In genomic region chr1:26111530-26112406, GRCh38 we compare ENCODE assay signal across 8 cellular contexts. TPM values are rescaled to one million over a fixed set of nuclear protein-coding genes. Genes with fewer than 3 reads are reported as not detected.
DNase-seq lines count a peak whose midpoint lies in the region; ATAC-seq, FAIRE-seq and TF ChIP-seq lines count a peak whose summit lies in the region.

TSS of gene PDIK1L (plus strand) at chr1:26111824. CDS start at chr1:26114309, 2,485 bp downstream.

- ATAC-seq in GM18502 (IDR thresholded peaks at IDR 0.05; ENCODE audit: poor library complexity, unreplicated experiment) (peak; percentile 75), HG02943 (IDR thresholded peaks at IDR 0.05; ENCODE audit: low read depth, unreplicated experiment) (peak; percentile 56)

- no peaks in the 10 kb centered on the region for H3K9me3 ChIP-seq in right atrium auricular region

- DNase-seq in NCI-H187 treated with DMSO at 0.1 percent for 48 hours (lab: John Stamatoyannopoulos, UW) (peak; percentile 46), T-helper 2 cell (peak; percentile 89 to 98 (median 92)), amygdala (lab: John Stamatoyannopoulos, UW) (peak; percentile 40 to 95 (median 85)), right atrium auricular region (ENCODE audit: low spot score) (peak; percentile 92), pulmonary artery endothelial cell (ENCODE audit: low read depth, low spot score) (peak; percentile 82), urothelium cell line (ENCODE audit: low spot score) (peak; percentile 95)

- no peaks in the 10 kb centered on the region for H3K27me3 ChIP-seq in right atrium auricular region

- no peak for TF ChIP-seq CTCF in right atrium auricular region (IDR thresholded peaks at IDR 0.05)

- peaks cover 0 to 27% of the 10 kb centered on the region in 2 donors for H3K4me1 ChIP-seq in right atrium auricular region

- H3K4me3 ChIP-seq in right atrium auricular region: peak within 1 kb of the TSS; percentile 84 to 99

- FAIRE-seq in urothelium cell line (lab: Jason Lieb, UNC): peak; percentile 92

- H3K27ac ChIP-seq in right atrium auricular region: peak within 1 kb of the TSS; percentile 95 to 96

- H3K36me3 ChIP-seq in right atrium auricular region: peaks cover 5% of the 10 kb centered on the region

RNA-seq across cellular contexts. Expression of gene PDIK1L, which starts in this region (rescaled TPM):
- total RNA-seq in right atrium auricular region: 1 to 10 TPM; 3.0 to 3.4 TPM
- 5.9 TPM in 2 replicates for total RNA-seq in pulmonary artery endothelial cell

Comparison
In these comparisons a context has a peak if more than half of its experiments do, and no peak if none do; other contexts are left out.
1. Peak in every context shown above with its lines: DNase-seq, ATAC-seq, H3K4me3 ChIP-seq and H3K27ac ChIP-seq.